ENCODE assay signal across 1 cellular context in the genomic region with DNA sequence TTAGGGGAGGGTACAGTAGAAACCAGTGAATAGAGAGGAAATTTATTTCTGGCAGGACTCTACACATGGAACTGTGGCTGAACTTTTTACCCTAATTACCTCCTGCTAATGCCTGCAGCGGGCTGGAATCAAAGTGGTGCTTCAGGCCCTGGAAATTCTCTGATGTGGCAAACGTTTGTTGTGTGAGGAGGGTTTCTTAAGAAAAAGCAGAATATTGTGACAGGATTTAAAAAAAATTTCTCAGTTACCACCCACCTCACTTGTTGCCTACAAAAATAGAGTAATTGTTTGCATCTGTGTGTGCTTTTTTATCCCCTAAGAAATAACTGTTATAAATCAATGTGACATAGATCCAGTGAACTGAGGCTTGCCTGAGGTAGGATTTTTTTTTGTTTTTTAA.
TF ChIP-seq lines count a peak whose summit lies in the region.

No MANE protein-coding gene starts in this region.

TF ChIP-seq in HepG2, 621 proteins besides CTCF, POLR2A, EP300 and RAD21 (continued from another document):
- no peak for TF ChIP-seq ZNF142 (CRISPR knock-in tag; IDR thresholded peaks at IDR 0.05)
TF ChIP-seq in HepG2: peak in this region for 0.
